In the genomic region with DNA sequence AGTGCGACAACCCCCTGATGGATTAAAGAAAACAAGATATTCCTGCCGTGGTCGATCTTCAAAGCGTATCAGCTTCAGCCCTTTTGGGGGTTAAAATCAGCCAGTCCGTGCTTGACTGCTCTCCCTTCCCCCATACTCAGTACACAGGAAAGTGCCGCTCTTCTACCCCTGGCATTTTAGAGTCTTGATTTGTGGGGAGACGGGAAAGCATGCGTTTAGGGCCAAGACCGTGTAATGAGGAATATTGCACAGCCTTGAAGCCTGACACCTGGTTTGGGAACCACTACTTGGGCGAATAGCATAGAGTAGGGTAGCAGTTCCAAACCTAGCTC, we compare ENCODE assay signal across 1 cellular context.
TF ChIP-seq lines count a peak whose summit lies in the region.

No MANE protein-coding gene starts in this region.

TF ChIP-seq in liver, 16 proteins besides CTCF, POLR2A, EP300 and RAD21 (continued from another document):
- no peak for TF ChIP-seq HNF4G (IDR thresholded peaks at IDR 0.05)
- no peak for TF ChIP-seq SP1 (IDR thresholded peaks at IDR 0.05)
- TF ChIP-seq, protein P1, sequence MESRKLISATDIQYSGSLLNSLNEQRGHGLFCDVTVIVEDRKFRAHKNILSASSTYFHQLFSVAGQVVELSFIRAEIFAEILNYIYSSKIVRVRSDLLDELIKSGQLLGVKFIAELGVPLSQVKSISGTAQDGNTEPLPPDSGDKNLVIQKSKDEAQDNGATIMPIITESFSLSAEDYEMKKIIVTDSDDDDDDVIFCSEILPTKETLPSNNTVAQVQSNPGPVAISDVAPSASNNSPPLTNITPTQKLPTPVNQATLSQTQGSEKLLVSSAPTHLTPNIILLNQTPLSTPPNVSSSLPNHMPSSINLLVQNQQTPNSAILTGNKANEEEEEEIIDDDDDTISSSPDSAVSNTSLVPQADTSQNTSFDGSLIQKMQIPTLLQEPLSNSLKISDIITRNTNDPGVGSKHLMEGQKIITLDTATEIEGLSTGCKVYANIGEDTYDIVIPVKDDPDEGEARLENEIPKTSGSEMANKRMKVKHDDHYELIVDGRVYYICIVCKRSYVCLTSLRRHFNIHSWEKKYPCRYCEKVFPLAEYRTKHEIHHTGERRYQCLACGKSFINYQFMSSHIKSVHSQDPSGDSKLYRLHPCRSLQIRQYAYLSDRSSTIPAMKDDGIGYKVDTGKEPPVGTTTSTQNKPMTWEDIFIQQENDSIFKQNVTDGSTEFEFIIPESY (IDR thresholded peaks at IDR 0.05), result no peak
- TF ChIP-seq GABPA (IDR thresholded peaks at IDR 0.05 in 1 of 2, conservative IDR thresholded peaks at IDR 0.05 in 1 of 2), result no peak
- TF ChIP-seq, protein P2, sequence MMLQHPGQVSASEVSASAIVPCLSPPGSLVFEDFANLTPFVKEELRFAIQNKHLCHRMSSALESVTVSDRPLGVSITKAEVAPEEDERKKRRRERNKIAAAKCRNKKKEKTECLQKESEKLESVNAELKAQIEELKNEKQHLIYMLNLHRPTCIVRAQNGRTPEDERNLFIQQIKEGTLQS (IDR thresholded peaks at IDR 0.05), result no peak
- no peak for TF ChIP-seq TAF1 (conservative IDR thresholded peaks at IDR 0.05)
- TF ChIP-seq FOXA2 (IDR thresholded peaks at IDR 0.05), result no peak
